In genomic region chr6:27608916-27609883, GRCh38 we compare ENCODE assay signal across 9 cellular contexts.
DNase-seq lines count a peak whose midpoint lies in the region; ATAC-seq, FAIRE-seq and TF ChIP-seq lines count a peak whose summit lies in the region.
"Had no signal": no experiment of that assay in that cellular context is flagged by ENCODE, and none has a peak within 500 bp of the region (broad histone marks: within the 10 kb centered on the region; RNA-seq: fewer than 3 reads in every experiment).

No MANE protein-coding gene starts in this region.

- no peaks in the 10 kb centered on the region for H3K9me3 ChIP-seq in DND-41 (ENCODE audit: insufficient read depth, low read length, severe bottlenecking)

- H3K27me3 ChIP-seq in DND-41 (ENCODE audit: insufficient read depth, low read length, poor library complexity) (no peaks in the 10 kb centered on the region), kidney epithelial cell (ENCODE audit: control insufficient read depth, insufficient read depth, low read length) (no peaks in the 10 kb centered on the region)

- H3K4me1 Mint-ChIP-seq in activated T-helper 1 cell treated with anti-CD3 and anti-CD28 coated beads, Interleukin-12 subunit alpha, Interleukin-12 subunit beta, Interleukin-2, Interleukin-4 antibody, amounts not matched to agents 30 ng/mL and 10 ng/mL and 1 ng/mL, durations not matched to agents 14 hours and 24 hours and 36 hours (ENCODE audit: low read depth): peaks cover 18% of the 10 kb centered on the region

- H3K4me3 Mint-ChIP-seq in activated T-helper 1 cell treated with anti-CD3 and anti-CD28 coated beads, Interleukin-12 subunit alpha, Interleukin-12 subunit beta, Interleukin-2, Interleukin-4 antibody, amounts not matched to agents 30 ng/mL and 10 ng/mL and 1 ng/mL, durations not matched to agents 14 hours and 24 hours and 36 hours: no peak overlapping the region
- H3K4me3 Mint-ChIP-seq: T-helper 1 cell treated with Interleukin-12 subunit alpha and Interleukin-12 subunit beta and Interleukin-4 antibody, amounts not matched to agents 30 μg/mL and 1 μg/mL, for 36 hours had no signal

- H3K4me2 ChIP-seq in DND-41 (ENCODE audit: insufficient read depth, low read length): no peak overlapping the region

- H3K4me3 ChIP-seq in DND-41 (ENCODE audit: low read depth in 1 of 2, low read length in 2 of 2): no peak overlapping the region
- H3K4me3 ChIP-seq in kidney epithelial cell (ENCODE audit: low read depth, low read length): no peak overlapping the region

- no peaks in the 10 kb centered on the region for H3K9me3 Mint-ChIP-seq in activated T-helper 1 cell treated with anti-CD3 and anti-CD28 coated beads, Interleukin-12 subunit alpha, Interleukin-12 subunit beta, Interleukin-2, Interleukin-4 antibody, amounts not matched to agents 30 ng/mL and 10 ng/mL and 1 ng/mL, durations not matched to agents 14 hours and 24 hours and 36 hours

- H3K4me1 ChIP-seq in DND-41 (ENCODE audit: insufficient read depth, low read length): no peaks in the 10 kb centered on the region

- H3K27ac ChIP-seq in DND-41 (ENCODE audit: low read length): no peak overlapping the region

- no peaks in the 10 kb centered on the region for H4K20me1 ChIP-seq in DND-41 (ENCODE audit: insufficient read depth, low read length)

- H3K9ac ChIP-seq in DND-41 (ENCODE audit: low read depth, low read length): no peak overlapping the region

- no peaks in the 10 kb centered on the region for H3K79me2 ChIP-seq in DND-41 (ENCODE audit: insufficient read depth, low read length)

- intact Hi-C loops in activated T-helper 1 cell treated with anti-CD3 and anti-CD28 coated beads, Interleukin-12 subunit alpha, Interleukin-12 subunit beta, Interleukin-2, Interleukin-4 antibody, amounts not matched to agents 30 ng/mL and 10 ng/mL and 1 ng/mL, durations not matched to agents 14 hours and 24 hours and 36 hours (cut with micrococcal nuclease): loop anchor here (1.0 to 10.0 kb wide), 5 partner anchors 52 to 447 kb away; no protein-coding TSS in a partner anchor

- no peak overlapping the region; the same call in 1 of the 2 replicates for H2AFZ ChIP-seq in DND-41 (ENCODE audit: low read depth, low read length)

- TF ChIP-seq CTCF in DND-41 (IDR thresholded peaks at IDR 0.05; ENCODE audit: borderline replicate concordance, extremely low read depth, low read length, poor library complexity, severe bottlenecking): peak; percentile 77
- TF ChIP-seq CTCF in kidney epithelial cell (IDR thresholded peaks at IDR 0.05; ENCODE audit: insufficient read depth, low read length, poor library complexity, severe bottlenecking): peak; percentile 87

- ATAC-seq in DND-41 (ENCODE audit: insufficient read depth, low read depth): no peak
- ATAC-seq in HG03196 (IDR thresholded peaks at IDR 0.05; ENCODE audit: unreplicated experiment): no peak
- ATAC-seq in HG02840 (IDR thresholded peaks at IDR 0.05; ENCODE audit: low FRiP score, unreplicated experiment): no peak

- H3K36me3 Mint-ChIP-seq in activated T-helper 1 cell treated with anti-CD3 and anti-CD28 coated beads, Interleukin-12 subunit alpha, Interleukin-12 subunit beta, Interleukin-2, Interleukin-4 antibody, amounts not matched to agents 30 ng/mL and 10 ng/mL and 1 ng/mL, durations not matched to agents 14 hours and 24 hours and 36 hours (ENCODE audit: low read depth): no peaks in the 10 kb centered on the region

- DNase-seq in DND-41: peak; percentile 36
- peak; percentile 66 for DNase-seq in HT1080 (ENCODE audit: low read depth)
- DNase-seq in kidney epithelial cell (ENCODE audit: low read depth): no peak
- no peak for DNase-seq in stimulated activated CD4-positive, alpha-beta T cell treated with anti-CD3 and anti-CD28 coated beads, Interleukin-4, amount 100 ng/mL, for 1 hour
- no peak for DNase-seq in activated T-helper 1 cell treated with anti-CD3 and anti-CD28 coated beads, Interleukin-12 subunit alpha, Interleukin-12 subunit beta, Interleukin-2, Interleukin-4 antibody, amounts not matched to agents 30 ng/mL and 10 ng/mL and 1 ng/mL, durations not matched to agents 14 hours and 24 hours and 36 hours (ENCODE audit: low spot score)

- FAIRE-seq in TTC549 (lab: Jason Lieb, UNC): peak; percentile 37

- H3K36me3 ChIP-seq in DND-41 (ENCODE audit: insufficient read depth, low read length): no peaks in the 10 kb centered on the region
- no peaks in the 10 kb centered on the region for H3K36me3 ChIP-seq in kidney epithelial cell (ENCODE audit: control insufficient read depth, insufficient read depth, low read length)

- peaks cover 28% of the 10 kb centered on the region for H3K27me3 Mint-ChIP-seq in activated T-helper 1 cell treated with anti-CD3 and anti-CD28 coated beads, Interleukin-12 subunit alpha, Interleukin-12 subunit beta, Interleukin-2, Interleukin-4 antibody, amounts not matched to agents 30 ng/mL and 10 ng/mL and 1 ng/mL, durations not matched to agents 14 hours and 24 hours and 36 hours (ENCODE audit: insufficient read depth)

- H3K27ac Mint-ChIP-seq in activated T-helper 1 cell treated with anti-CD3 and anti-CD28 coated beads, Interleukin-12 subunit alpha, Interleukin-12 subunit beta, Interleukin-2, Interleukin-4 antibody, amounts not matched to agents 30 ng/mL and 10 ng/mL and 1 ng/mL, durations not matched to agents 14 hours and 24 hours and 36 hours: no peak overlapping the region
- H3K27ac Mint-ChIP-seq: T-helper 1 cell treated with Interleukin-12 subunit alpha and Interleukin-12 subunit beta and Interleukin-4 antibody, amounts not matched to agents 30 μg/mL and 1 μg/mL, for 36 hours had no signal

Comparison
In these comparisons a context has a peak if more than half of its experiments do, and no peak if none do; other contexts are left out.
1. DNase-seq: peak in DND-41 (single experiment) and HT1080 (single experiment); none in kidney epithelial cell (single experiment), stimulated activated CD4-positive, alpha-beta T cell treated with anti-CD3 and anti-CD28 coated beads, Interleukin-4, amount 100 ng/mL, for 1 hour (single experiment) and activated T-helper 1 cell treated with anti-CD3 and anti-CD28 coated beads, Interleukin-12 subunit alpha, Interleukin-12 subunit beta, Interleukin-2, Interleukin-4 antibody, amounts not matched to agents 30 ng/mL and 10 ng/mL and 1 ng/mL, durations not matched to agents 14 hours and 24 hours and 36 hours (single experiment).